1 cellular context compared by ENCODE assay signal in genomic region chr7:8133955-8134733, GRCh38.
TF ChIP-seq lines count a peak whose summit lies in the region.

No MANE protein-coding gene starts in this region.

TF ChIP-seq in GM12878, 131 proteins besides CTCF, POLR2A, EP300 and RAD21 (continued from another document):
- TF ChIP-seq CUX1 (IDR thresholded peaks at IDR 0.05; ENCODE audit: insufficient replicate concordance, low read depth, low read length) (peak; percentile 99), RB1 (IDR thresholded peaks at IDR 0.05; ENCODE audit: borderline replicate concordance) (peak; percentile 64; the same call in 1 of the 2 replicates), EED (IDR thresholded peaks at IDR 0.05; ENCODE audit: low read depth) (peak; percentile 97), LARP7 (IDR thresholded peaks at IDR 0.05) (no peak), SRF (IDR thresholded peaks at IDR 0.05; ENCODE audit: low read depth in 2 of 2, low read length in 2 of 2) (no peak), HCFC1 (IDR thresholded peaks at IDR 0.05; ENCODE audit: low read length) (no peak), USF1 (IDR thresholded peaks at IDR 0.05; ENCODE audit: borderline replicate concordance, extremely low read length, insufficient read depth, low read depth, low read length) (no peak), ZZZ3 (IDR thresholded peaks at IDR 0.05; ENCODE audit: control insufficient read depth, insufficient read length, low read depth) (no peak), TBL1XR1 (IDR thresholded peaks at IDR 0.05; ENCODE audit: low read depth, low read length) (peak; percentile 56; the same call in 1 of the 2 replicates), CEBPB (IDR thresholded peaks at IDR 0.05; ENCODE audit: borderline replicate concordance in 1 of 2, low read depth in 2 of 2, low read length in 2 of 2) (no peak), IRF4 (IDR thresholded peaks at IDR 0.05; ENCODE audit: low read depth, low read length) (peak; percentile 95), ASH2L (IDR thresholded peaks at IDR 0.05; ENCODE audit: borderline replicate concordance, low read depth) (no peak), GATAD2B (conservative IDR thresholded peaks at IDR 0.05; ENCODE audit: low read depth) (peak; percentile 99), BMI1 (IDR thresholded peaks at IDR 0.05; ENCODE audit: borderline replicate concordance) (peak; percentile 64), ZNF207 (IDR thresholded peaks at IDR 0.05; ENCODE audit: borderline replicate concordance) (peak; percentile 71; the same call in 1 of the 2 replicates), CBX5 (IDR thresholded peaks at IDR 0.05; ENCODE audit: low read depth) (no peak), ATF7 (IDR thresholded peaks at IDR 0.05; ENCODE audit: low read depth) (peak; percentile 98), CREM (IDR thresholded peaks at IDR 0.05; ENCODE audit: low read depth) (peak; percentile 88), CBFB (IDR thresholded peaks at IDR 0.05; ENCODE audit: low read depth) (peak; percentile 87), POLR2AphosphoS2 (IDR thresholded peaks at IDR 0.05; ENCODE audit: low read depth, low read length) (0 out of 2 replicates have a peak, but pooled peaks have one; percentile 50), STAT3 (IDR thresholded peaks at IDR 0.05; ENCODE audit: low read depth, low read length) (peak; percentile 93; the same call in 1 of the 2 replicates), CHD1 (IDR thresholded peaks at IDR 0.05; ENCODE audit: low read depth, low read length) (no peak)
- TF ChIP-seq, protein P1, sequence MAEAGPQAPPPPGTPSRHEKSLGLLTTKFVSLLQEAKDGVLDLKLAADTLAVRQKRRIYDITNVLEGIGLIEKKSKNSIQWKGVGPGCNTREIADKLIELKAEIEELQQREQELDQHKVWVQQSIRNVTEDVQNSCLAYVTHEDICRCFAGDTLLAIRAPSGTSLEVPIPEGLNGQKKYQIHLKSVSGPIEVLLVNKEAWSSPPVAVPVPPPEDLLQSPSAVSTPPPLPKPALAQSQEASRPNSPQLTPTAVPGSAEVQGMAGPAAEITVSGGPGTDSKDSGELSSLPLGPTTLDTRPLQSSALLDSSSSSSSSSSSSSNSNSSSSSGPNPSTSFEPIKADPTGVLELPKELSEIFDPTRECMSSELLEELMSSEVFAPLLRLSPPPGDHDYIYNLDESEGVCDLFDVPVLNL (IDR thresholded peaks at IDR 0.05; ENCODE audit: low read depth, low read length) = no peak
- TF ChIP-seq, protein P2, sequence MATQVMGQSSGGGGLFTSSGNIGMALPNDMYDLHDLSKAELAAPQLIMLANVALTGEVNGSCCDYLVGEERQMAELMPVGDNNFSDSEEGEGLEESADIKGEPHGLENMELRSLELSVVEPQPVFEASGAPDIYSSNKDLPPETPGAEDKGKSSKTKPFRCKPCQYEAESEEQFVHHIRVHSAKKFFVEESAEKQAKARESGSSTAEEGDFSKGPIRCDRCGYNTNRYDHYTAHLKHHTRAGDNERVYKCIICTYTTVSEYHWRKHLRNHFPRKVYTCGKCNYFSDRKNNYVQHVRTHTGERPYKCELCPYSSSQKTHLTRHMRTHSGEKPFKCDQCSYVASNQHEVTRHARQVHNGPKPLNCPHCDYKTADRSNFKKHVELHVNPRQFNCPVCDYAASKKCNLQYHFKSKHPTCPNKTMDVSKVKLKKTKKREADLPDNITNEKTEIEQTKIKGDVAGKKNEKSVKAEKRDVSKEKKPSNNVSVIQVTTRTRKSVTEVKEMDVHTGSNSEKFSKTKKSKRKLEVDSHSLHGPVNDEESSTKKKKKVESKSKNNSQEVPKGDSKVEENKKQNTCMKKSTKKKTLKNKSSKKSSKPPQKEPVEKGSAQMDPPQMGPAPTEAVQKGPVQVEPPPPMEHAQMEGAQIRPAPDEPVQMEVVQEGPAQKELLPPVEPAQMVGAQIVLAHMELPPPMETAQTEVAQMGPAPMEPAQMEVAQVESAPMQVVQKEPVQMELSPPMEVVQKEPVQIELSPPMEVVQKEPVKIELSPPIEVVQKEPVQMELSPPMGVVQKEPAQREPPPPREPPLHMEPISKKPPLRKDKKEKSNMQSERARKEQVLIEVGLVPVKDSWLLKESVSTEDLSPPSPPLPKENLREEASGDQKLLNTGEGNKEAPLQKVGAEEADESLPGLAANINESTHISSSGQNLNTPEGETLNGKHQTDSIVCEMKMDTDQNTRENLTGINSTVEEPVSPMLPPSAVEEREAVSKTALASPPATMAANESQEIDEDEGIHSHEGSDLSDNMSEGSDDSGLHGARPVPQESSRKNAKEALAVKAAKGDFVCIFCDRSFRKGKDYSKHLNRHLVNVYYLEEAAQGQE (IDR thresholded peaks at IDR 0.05; ENCODE audit: low read depth, low read length) = no peak
- TF ChIP-seq, protein P3, sequence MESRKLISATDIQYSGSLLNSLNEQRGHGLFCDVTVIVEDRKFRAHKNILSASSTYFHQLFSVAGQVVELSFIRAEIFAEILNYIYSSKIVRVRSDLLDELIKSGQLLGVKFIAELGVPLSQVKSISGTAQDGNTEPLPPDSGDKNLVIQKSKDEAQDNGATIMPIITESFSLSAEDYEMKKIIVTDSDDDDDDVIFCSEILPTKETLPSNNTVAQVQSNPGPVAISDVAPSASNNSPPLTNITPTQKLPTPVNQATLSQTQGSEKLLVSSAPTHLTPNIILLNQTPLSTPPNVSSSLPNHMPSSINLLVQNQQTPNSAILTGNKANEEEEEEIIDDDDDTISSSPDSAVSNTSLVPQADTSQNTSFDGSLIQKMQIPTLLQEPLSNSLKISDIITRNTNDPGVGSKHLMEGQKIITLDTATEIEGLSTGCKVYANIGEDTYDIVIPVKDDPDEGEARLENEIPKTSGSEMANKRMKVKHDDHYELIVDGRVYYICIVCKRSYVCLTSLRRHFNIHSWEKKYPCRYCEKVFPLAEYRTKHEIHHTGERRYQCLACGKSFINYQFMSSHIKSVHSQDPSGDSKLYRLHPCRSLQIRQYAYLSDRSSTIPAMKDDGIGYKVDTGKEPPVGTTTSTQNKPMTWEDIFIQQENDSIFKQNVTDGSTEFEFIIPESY (IDR thresholded peaks at IDR 0.05) = no peak
- TF ChIP-seq, protein P4, sequence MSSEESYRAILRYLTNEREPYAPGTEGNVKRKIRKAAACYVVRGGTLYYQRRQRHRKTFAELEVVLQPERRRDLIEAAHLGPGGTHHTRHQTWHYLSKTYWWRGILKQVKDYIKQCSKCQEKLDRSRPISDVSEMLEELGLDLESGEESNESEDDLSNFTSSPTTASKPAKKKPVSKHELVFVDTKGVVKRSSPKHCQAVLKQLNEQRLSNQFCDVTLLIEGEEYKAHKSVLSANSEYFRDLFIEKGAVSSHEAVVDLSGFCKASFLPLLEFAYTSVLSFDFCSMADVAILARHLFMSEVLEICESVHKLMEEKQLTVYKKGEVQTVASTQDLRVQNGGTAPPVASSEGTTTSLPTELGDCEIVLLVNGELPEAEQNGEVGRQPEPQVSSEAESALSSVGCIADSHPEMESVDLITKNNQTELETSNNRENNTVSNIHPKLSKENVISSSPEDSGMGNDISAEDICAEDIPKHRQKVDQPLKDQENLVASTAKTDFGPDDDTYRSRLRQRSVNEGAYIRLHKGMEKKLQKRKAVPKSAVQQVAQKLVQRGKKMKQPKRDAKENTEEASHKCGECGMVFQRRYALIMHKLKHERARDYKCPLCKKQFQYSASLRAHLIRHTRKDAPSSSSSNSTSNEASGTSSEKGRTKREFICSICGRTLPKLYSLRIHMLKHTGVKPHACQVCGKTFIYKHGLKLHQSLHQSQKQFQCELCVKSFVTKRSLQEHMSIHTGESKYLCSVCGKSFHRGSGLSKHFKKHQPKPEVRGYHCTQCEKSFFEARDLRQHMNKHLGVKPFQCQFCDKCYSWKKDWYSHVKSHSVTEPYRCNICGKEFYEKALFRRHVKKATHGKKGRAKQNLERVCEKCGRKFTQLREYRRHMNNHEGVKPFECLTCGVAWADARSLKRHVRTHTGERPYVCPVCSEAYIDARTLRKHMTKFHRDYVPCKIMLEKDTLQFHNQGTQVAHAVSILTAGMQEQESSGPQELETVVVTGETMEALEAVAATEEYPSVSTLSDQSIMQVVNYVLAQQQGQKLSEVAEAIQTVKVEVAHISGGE (CRISPR knock-in tag; IDR thresholded peaks at IDR 0.05) = no peak
